Comparison of ENCODE assay signal across 9 cellular contexts in the genomic region with DNA sequence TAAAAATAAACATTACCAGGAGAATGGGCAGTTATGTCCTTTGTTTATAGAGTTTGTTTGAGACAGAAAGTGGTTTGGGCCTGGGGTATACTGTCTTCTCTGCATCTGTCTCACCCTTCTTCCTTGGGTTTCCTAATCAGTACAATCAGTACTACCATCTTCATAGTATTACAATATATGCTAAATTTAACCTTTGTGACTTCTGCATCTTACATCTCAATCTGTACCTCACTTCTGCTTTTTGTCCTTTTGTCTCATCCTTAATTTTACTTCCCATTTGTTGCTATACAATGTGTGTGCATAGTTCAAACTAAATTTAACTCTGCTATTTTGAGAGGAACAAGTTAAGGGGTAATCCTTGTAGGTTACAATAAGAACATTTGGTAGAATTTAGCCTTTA. TPM values are rescaled to one million over a fixed set of nuclear protein-coding genes. Genes with fewer than 3 reads are reported as not detected.
A peak's percentile ranks its signal among the peaks of the same experiment; 100 is the strongest.
DNase-seq lines count a peak whose midpoint lies in the region; ATAC-seq and TF ChIP-seq lines count a peak whose summit lies in the region.
"Had no signal": no experiment of that assay in that cellular context is flagged by ENCODE, and none has a peak within 500 bp of the region (broad histone marks: within the 10 kb centered on the region; RNA-seq: fewer than 3 reads in every experiment).

No MANE protein-coding gene starts in this region.

- intact Hi-C loops in activated CD4-positive, alpha-beta T cell treated with anti-CD3 and anti-CD28 coated beads for 36 hours (cut with DNase I, micrococcal nuclease) = no loop called here
- intact Hi-C loops in psoas muscle (cut with DNase I) = no loop called here
- intact Hi-C loops in activated naive CD4-positive, alpha-beta T cell treated with anti-CD3 and anti-CD28 coated beads for 36 hours (cut with micrococcal nuclease) = no loop called here

- H3K27me3 ChIP-seq in psoas muscle (ENCODE audit: insufficient read depth in 3 of 3, low read length in 2 of 3) = no peaks in the 10 kb centered on the region

- CTCF ChIA-PET in activated CD4-positive, alpha-beta T cell treated with anti-CD3 and anti-CD28 coated beads for 36 hours (lab: Charles Lee) = no interaction called here
- CTCF ChIA-PET in activated naive CD4-positive, alpha-beta T cell treated with anti-CD3 and anti-CD28 coated beads for 36 hours (lab: Charles Lee) = no interaction called here

- peaks cover 4 to 99% of the 10 kb centered on the region in 2 donors for H3K36me3 ChIP-seq in psoas muscle (ENCODE audit: insufficient read depth in 1 of 2, low read depth in 1 of 2)

- no peak for ATAC-seq in activated CD4-positive, alpha-beta T cell treated with anti-CD3 and anti-CD28 coated beads for 36 hours
- ATAC-seq in HG02763 (IDR thresholded peaks at IDR 0.05; ENCODE audit: unreplicated experiment) (peak; percentile 44), psoas muscle (peak in 3 of 4 donors; percentile 42 to 73 (median 55))

- no peaks in the 10 kb centered on the region for H3K4me1 ChIP-seq in psoas muscle

- no peak overlapping the region for H3K4me3 ChIP-seq in psoas muscle

- DNase-seq in activated CD4-positive, alpha-beta T cell treated with anti-CD3 and anti-CD28 coated beads for 36 hours = no peak
- DNase-seq in activated CD4-positive, alpha-beta T cell treated with anti-CD3 and anti-CD28 coated beads, Interleukin-2, amount 50 U/mL, for 4 hours = no peak
- DNase-seq in NOMO-1 (lab: John Stamatoyannopoulos, UW; ENCODE audit: unreplicated experiment in 2 of 2) (peak; percentile 73 to 98), psoas muscle (no peak), activated gamma-delta T cell (lab: John Stamatoyannopoulos, UW) (no peak), activated gamma-delta T cell treated with Interleukin-2 at 50 U/mL for 16 hours (no peak)
- DNase-seq in activated naive CD4-positive, alpha-beta T cell treated with anti-CD3 and anti-CD28 coated beads for 36 hours = no peak
- DNase-seq: effector memory CD4-positive, alpha-beta T cell had no signal

- POLR2A ChIA-PET in activated CD4-positive, alpha-beta T cell treated with anti-CD3 and anti-CD28 coated beads for 36 hours (lab: Charles Lee) = no interaction called here

- no peak for TF ChIP-seq CTCF in psoas muscle (IDR thresholded peaks at IDR 0.05)

- H3K4me3 Mint-ChIP-seq in activated CD4-positive, alpha-beta T cell treated with anti-CD3 and anti-CD28 coated beads for 36 hours = no peak overlapping the region
- no peak overlapping the region for H3K4me3 Mint-ChIP-seq in activated naive CD4-positive, alpha-beta T cell treated with anti-CD3 and anti-CD28 coated beads for 36 hours

- H3K9me3 Mint-ChIP-seq in activated CD4-positive, alpha-beta T cell treated with anti-CD3 and anti-CD28 coated beads for 36 hours (ENCODE audit: low read depth) = no peaks in the 10 kb centered on the region
- H3K9me3 Mint-ChIP-seq in activated naive CD4-positive, alpha-beta T cell treated with anti-CD3 and anti-CD28 coated beads for 36 hours = no peaks in the 10 kb centered on the region

- H3K36me3 Mint-ChIP-seq in activated CD4-positive, alpha-beta T cell treated with anti-CD3 and anti-CD28 coated beads for 36 hours (ENCODE audit: low read depth) = peaks cover 70% of the 10 kb centered on the region
- peaks cover 41% of the 10 kb centered on the region for H3K36me3 Mint-ChIP-seq in activated naive CD4-positive, alpha-beta T cell treated with anti-CD3 and anti-CD28 coated beads for 36 hours (ENCODE audit: low read depth)

- peak overlapping the region; percentile 32 for H3K27ac Mint-ChIP-seq in activated CD4-positive, alpha-beta T cell treated with anti-CD3 and anti-CD28 coated beads for 36 hours
- no peak overlapping the region for H3K27ac Mint-ChIP-seq in activated naive CD4-positive, alpha-beta T cell treated with anti-CD3 and anti-CD28 coated beads for 36 hours

- H3K4me1 Mint-ChIP-seq in activated CD4-positive, alpha-beta T cell treated with anti-CD3 and anti-CD28 coated beads for 36 hours = peaks cover 41% of the 10 kb centered on the region
- peaks cover 39% of the 10 kb centered on the region for H3K4me1 Mint-ChIP-seq in activated naive CD4-positive, alpha-beta T cell treated with anti-CD3 and anti-CD28 coated beads for 36 hours (ENCODE audit: low read depth)

- no peak overlapping the region for H3K27ac ChIP-seq in psoas muscle

- no peaks in the 10 kb centered on the region for H3K9me3 ChIP-seq in psoas muscle

- no peaks in the 10 kb centered on the region for H3K27me3 Mint-ChIP-seq in activated CD4-positive, alpha-beta T cell treated with anti-CD3 and anti-CD28 coated beads for 36 hours
- H3K27me3 Mint-ChIP-seq in activated naive CD4-positive, alpha-beta T cell treated with anti-CD3 and anti-CD28 coated beads for 36 hours (ENCODE audit: low read depth) = no peaks in the 10 kb centered on the region

RNA-seq across cellular contexts. Expression of gene FBXO38, which starts 19.6 kb away (rescaled TPM):
- total RNA-seq in activated CD4-positive, alpha-beta T cell treated with anti-CD3 and anti-CD28 coated beads for 36 hours = 10 to 100 TPM; 47.5 to 65.4 TPM
- 10 to 100 TPM; 31.4 to 42.7 (median 33.5) TPM for total RNA-seq in psoas muscle
- polyA plus RNA-seq in psoas muscle = 10 to 100 TPM; 13.3 to 28.9 (median 13.4) TPM
- total RNA-seq in activated naive CD4-positive, alpha-beta T cell treated with anti-CD3 and anti-CD28 coated beads for 36 hours = 10 to 100 TPM; 31.7 to 34.2 TPM

Comparison
In these comparisons a context has a peak if more than half of its experiments do, and no peak if none do; other contexts are left out.
1. DNase-seq: peak in NOMO-1 (2 of 2); none in activated CD4-positive, alpha-beta T cell treated with anti-CD3 and anti-CD28 coated beads for 36 hours (single experiment), activated CD4-positive, alpha-beta T cell treated with anti-CD3 and anti-CD28 coated beads, Interleukin-2, amount 50 U/mL, for 4 hours (0 of 2), psoas muscle (0 of 2), activated gamma-delta T cell (single experiment), activated gamma-delta T cell treated with Interleukin-2 at 50 U/mL for 16 hours (single experiment) and activated naive CD4-positive, alpha-beta T cell treated with anti-CD3 and anti-CD28 coated beads for 36 hours (single experiment).